Comparison of ENCODE assay signal across 10 cellular contexts in the genomic region with DNA sequence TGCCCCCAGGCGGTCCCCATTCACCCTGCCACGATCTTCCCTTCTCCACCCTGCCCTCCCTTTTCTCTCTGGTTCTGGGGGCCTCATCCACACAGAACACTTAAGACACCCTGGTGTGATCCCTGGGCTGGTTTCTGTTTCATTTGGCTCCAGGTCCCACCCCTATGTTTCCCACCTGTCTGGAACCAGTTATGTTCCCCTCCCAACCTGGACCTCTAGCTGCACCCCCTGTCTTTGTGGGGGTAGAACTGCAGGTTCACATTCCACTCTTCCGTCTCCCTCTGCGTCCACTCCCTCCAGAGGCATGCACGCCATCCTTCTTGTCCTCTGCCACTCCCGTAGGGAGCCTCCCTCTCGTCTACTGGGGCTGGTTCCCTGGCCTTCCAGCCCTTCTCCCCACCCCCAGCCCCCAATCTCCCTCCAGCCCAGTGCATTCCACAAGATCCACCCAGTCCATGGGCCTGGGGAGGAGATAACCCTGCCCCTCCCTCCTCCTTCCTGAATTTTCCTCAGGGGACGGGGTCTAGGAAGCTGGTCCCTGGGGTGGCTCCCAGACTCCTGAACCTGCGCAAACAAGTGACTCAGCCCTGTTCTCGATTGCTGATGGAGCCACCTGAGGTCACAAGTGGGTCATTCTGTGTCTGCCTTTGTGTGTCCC.
A peak's percentile ranks its signal among the peaks of the same experiment; 100 is the strongest.
DNase-seq lines count a peak whose midpoint lies in the region; ATAC-seq and TF ChIP-seq lines count a peak whose summit lies in the region.
"Had no signal": no experiment of that assay in that cellular context is flagged by ENCODE, and none has a peak within 500 bp of the region (broad histone marks: within the 10 kb centered on the region; RNA-seq: fewer than 3 reads in every experiment).

No MANE protein-coding gene starts in this region.

- no peak for TF ChIP-seq POLR2A in vagina (IDR thresholded peaks at IDR 0.05)
- no peak for TF ChIP-seq POLR2A in thyroid gland (IDR thresholded peaks at IDR 0.05)

- TF ChIP-seq CTCF in vagina (IDR thresholded peaks at IDR 0.05), result no peak
- TF ChIP-seq CTCF in thyroid gland (IDR thresholded peaks at IDR 0.05), result no peak

- H3K36me3 ChIP-seq in vagina (no peaks in the 10 kb centered on the region), thyroid gland (no peaks in the 10 kb centered on the region)

- H3K4me1 ChIP-seq in vagina (peaks cover 50% of the 10 kb centered on the region), thyroid gland (peaks cover 12 to 35% of the 10 kb centered on the region in 2 donors)

- H3K4me3 ChIP-seq in vagina, result no peak overlapping the region
- H3K4me3 ChIP-seq in thyroid gland (replicated peaks in 1 of 3), result no peak overlapping the region

- DNase-seq in NCI-H524 (lab: John Stamatoyannopoulos, UW) (peak; percentile 75 to 80), NCI-H524 treated with DMSO at 0.1 percent for 48 hours (lab: John Stamatoyannopoulos, UW) (no peak), mucosa of gallbladder (ENCODE audit: low spot score) (peak; percentile 62), vagina (ENCODE audit: extremely low spot score in 2 of 2) (no peak), thyroid gland (no peak), iPS-NIHi11 (ENCODE audit: low spot score) (no peak)
- DNase-seq in effector CD4-positive, alpha-beta T cell, result no peak
- DNase-seq: activated CD4-positive, alpha-beta T cell treated with anti-CD3 and anti-CD28 coated beads for 4 hours; RPMI8226 had no signal

- ATAC-seq in esophagus mucosa, result peak; percentile 46

- H3K27me3 ChIP-seq in vagina (no peaks in the 10 kb centered on the region), thyroid gland (no peaks in the 10 kb centered on the region)

- H3K27ac ChIP-seq in vagina, result peak overlapping the region; percentile 76
- peak overlapping the region in 1 of 3 donors; percentile 38 for H3K27ac ChIP-seq in thyroid gland

- 86 to 92% methylated on average over 10 of the region's 10 CpGs for WGBS in thyroid gland, 2 donors

- H3K9me3 ChIP-seq in vagina, result no peaks in the 10 kb centered on the region
- H3K9me3 ChIP-seq in thyroid gland, result no peaks in the 10 kb centered on the region

- intact Hi-C loops in vagina (cut with DNase I) (loop anchor here (10.0 kb wide), 2 partner anchors 52 to 78 kb away; partner anchors contain the start of gene MGLL), thyroid gland (cut with DNase I) (no loop called here)

Comparison
In these comparisons a context has a peak if more than half of its experiments do, and no peak if none do; other contexts are left out.
1. DNase-seq: peak in NCI-H524 (2 of 2) and mucosa of gallbladder (single experiment); none in NCI-H524 treated with DMSO at 0.1 percent for 48 hours (single experiment), vagina (0 of 2), thyroid gland (0 of 2), iPS-NIHi11 (single experiment) and effector CD4-positive, alpha-beta T cell (single experiment).